Comparison of ENCODE assay signal across 28 cellular contexts in the genomic region with DNA sequence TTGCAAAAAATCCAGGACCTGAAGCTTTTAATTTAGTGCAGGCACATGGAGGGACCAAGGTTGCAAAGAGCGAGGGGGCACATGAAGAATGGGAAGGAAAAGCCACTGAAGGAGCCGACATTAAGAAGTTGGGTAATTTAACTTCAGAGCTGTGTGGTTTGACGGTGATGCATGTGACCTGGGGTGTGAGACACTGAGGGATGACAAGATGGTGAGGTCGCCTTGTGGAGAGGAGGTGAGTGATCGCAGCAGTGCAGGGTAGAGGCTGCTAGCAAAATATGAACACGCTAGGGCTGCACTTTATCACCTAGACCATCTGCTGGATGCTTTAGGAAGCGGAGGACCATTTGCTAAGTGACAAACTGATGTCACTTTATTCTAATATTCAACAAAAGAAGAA.
DNase-seq lines count a peak whose midpoint lies in the region; ATAC-seq and TF ChIP-seq lines count a peak whose summit lies in the region.
"Had no signal": no experiment of that assay in that cellular context is flagged by ENCODE, and none has a peak within 500 bp of the region (broad histone marks: within the 10 kb centered on the region; RNA-seq: fewer than 3 reads in every experiment).

No MANE protein-coding gene starts in this region.

- no peak overlapping the region for H3K27ac Mint-ChIP-seq in MCF 10A (ENCODE audit: low read depth, unreplicated experiment)
- H3K27ac Mint-ChIP-seq in activated naive CD4-positive, alpha-beta T cell treated with anti-CD3 and anti-CD28 coated beads, Interleukin-2, amount 50 U/mL, for 72 hours: no peak overlapping the region
- H3K27ac Mint-ChIP-seq: activated CD4-positive, alpha-beta T cell treated with anti-CD3 and anti-CD28 coated beads for 36 hours; activated naive CD8-positive, alpha-beta T cell treated with anti-CD3 and anti-CD28 coated beads, Interleukin-2, amount 10 ng/mL, durations not matched to agents 7 days and 5 days; natural killer cell treated with Interleukin-12 subunit alpha and Interleukin-12 subunit beta and Interleukin-15 and Interleukin-18, amount 100 ng/mL, for 72 hours; T-helper 17 cell had no signal

- CTCF ChIA-PET in mammary epithelial cell (lab: Charles Lee; ENCODE audit: low non-redundant PET): no interaction called here
- CTCF ChIA-PET in MCF 10A (lab: Yijun Ruan, JAX): no interaction called here

- H3K4me3 ChIP-seq in mammary epithelial cell (replicated peaks in 1 of 3; ENCODE audit: insufficient read depth in 1 of 3, low read depth in 2 of 3, low read length in 3 of 3): no peak overlapping the region
- H3K4me3 ChIP-seq: ascending aorta, BLaER1, esophagus squamous epithelium had no signal

- no peak overlapping the region for H3K4me3 Mint-ChIP-seq in MCF 10A (ENCODE audit: unreplicated experiment)
- H3K4me3 Mint-ChIP-seq: activated CD4-positive, alpha-beta T cell treated with anti-CD3 and anti-CD28 coated beads for 36 hours; activated naive CD8-positive, alpha-beta T cell treated with anti-CD3 and anti-CD28 coated beads, Interleukin-2, amount 10 ng/mL, durations not matched to agents 7 days and 5 days; natural killer cell treated with Interleukin-12 subunit alpha and Interleukin-12 subunit beta and Interleukin-15 and Interleukin-18, amount 100 ng/mL, for 72 hours; T-helper 17 cell had no signal

- H2AFZ ChIP-seq in mammary epithelial cell (ENCODE audit: low read depth, low read length): no peak overlapping the region

- H3K79me2 ChIP-seq in mammary epithelial cell (ENCODE audit: insufficient read depth, low read length): no peaks in the 10 kb centered on the region

- H3K4me1 ChIP-seq in mammary epithelial cell (ENCODE audit: insufficient read depth, low read length): peaks cover 37% of the 10 kb centered on the region
- H3K4me1 ChIP-seq: ascending aorta, BLaER1, Caco-2, esophagus squamous epithelium had no signal

- H3K9me3 Mint-ChIP-seq in MCF 10A (ENCODE audit: unreplicated experiment): no peaks in the 10 kb centered on the region
- no peaks in the 10 kb centered on the region for H3K9me3 Mint-ChIP-seq in activated naive CD4-positive, alpha-beta T cell treated with anti-CD3 and anti-CD28 coated beads, Interleukin-2, amount 50 U/mL, for 72 hours
- H3K9me3 Mint-ChIP-seq: activated naive CD8-positive, alpha-beta T cell treated with anti-CD3 and anti-CD28 coated beads, Interleukin-2, amount 10 ng/mL, durations not matched to agents 7 days and 5 days had no signal

- no peak overlapping the region for H3K27ac ChIP-seq in mammary epithelial cell (ENCODE audit: insufficient read depth, low read depth, low read length)
- H3K27ac ChIP-seq: ascending aorta, BLaER1, esophagus squamous epithelium had no signal

- no peaks in the 10 kb centered on the region for H4K20me1 ChIP-seq in mammary epithelial cell (ENCODE audit: insufficient read depth, low read length)
- H4K20me1 ChIP-seq: BLaER1 had no signal

- no peaks in the 10 kb centered on the region for H3K27me3 ChIP-seq in mammary epithelial cell (ENCODE audit: insufficient read depth, low read length)
- H3K27me3 ChIP-seq: ascending aorta, BLaER1, esophagus squamous epithelium had no signal

- dilution Hi-C loops in mammary epithelial cell (cut with HindIII; ENCODE audit: low sequenced_read_pairs): no loop called here

- POLR2A ChIA-PET in MCF 10A (lab: Yijun Ruan, JAX): no interaction called here

- in situ Hi-C loops in mammary epithelial cell (cut with MboI; ENCODE audit: low sequenced_read_pairs in 2 of 2): no loop called here

- H3K9ac ChIP-seq in mammary epithelial cell (ENCODE audit: insufficient read depth, low read length): no peak overlapping the region
- H3K9ac ChIP-seq: BLaER1, SK-N-SH had no signal

- no peak for TF ChIP-seq CTCF in mammary epithelial cell (conservative IDR thresholded peaks at IDR 0.05 in 1 of 2, IDR thresholded peaks at IDR 0.05 in 1 of 2; ENCODE audit: extremely low read depth in 1 of 2, insufficient read depth in 1 of 2, low read depth in 1 of 2, low read length in 2 of 2)
- TF ChIP-seq CTCF in MCF 10A (IDR thresholded peaks at IDR 0.05; ENCODE audit: unreplicated experiment): no peak

- BruUV-seq in mammary epithelial cell (replicated peaks; lab: Mats Ljungman, UMichigan) (no TSS peak), MCF 10A (replicated peaks; lab: Mats Ljungman, UMichigan) (no TSS peak)

- ATAC-seq in GM21825 (IDR thresholded peaks at IDR 0.05; ENCODE audit: unreplicated experiment): no peak
- ATAC-seq in activated naive CD4-positive, alpha-beta T cell treated with anti-CD3 and anti-CD28 coated beads, Interleukin-2, amount 50 U/mL, for 72 hours: no peak
- ATAC-seq: activated CD4-positive, alpha-beta T cell treated with anti-CD3 and anti-CD28 coated beads for 36 hours; HCT116; left ventricle myocardium superior; natural killer cell treated with Interleukin-12 subunit alpha and Interleukin-12 subunit beta and Interleukin-15 and Interleukin-18, amount 100 ng/mL, for 72 hours; stimulated activated naive CD8-positive, alpha-beta T cell treated with anti-CD3 and anti-CD28 coated beads, Interleukin-15, Interleukin-2, amounts not matched to agents 100 U/mL and 50 U/mL, for 24 hours; T-helper 17 cell had no signal

- H3K36me3 ChIP-seq in mammary epithelial cell (ENCODE audit: insufficient read depth, low read length): no peaks in the 10 kb centered on the region
- H3K36me3 ChIP-seq: ascending aorta, BLaER1, esophagus squamous epithelium had no signal

- H3K27me3 Mint-ChIP-seq in MCF 10A (ENCODE audit: insufficient read depth, unreplicated experiment): no peaks in the 10 kb centered on the region
- H3K27me3 Mint-ChIP-seq: activated CD4-positive, alpha-beta T cell treated with anti-CD3 and anti-CD28 coated beads for 36 hours; natural killer cell treated with Interleukin-12 subunit alpha and Interleukin-12 subunit beta and Interleukin-15 and Interleukin-18, amount 100 ng/mL, for 72 hours had no signal

- DNase-seq in mammary epithelial cell: peak; percentile 23
- no peak for DNase-seq in MCF 10A (ENCODE audit: unreplicated experiment)
- DNase-seq in astrocyte of the hippocampus (ENCODE audit: low read depth, low spot score): peak; percentile 34
- peak; percentile 68 for DNase-seq in islet precursor cell
- DNase-seq in NCI-H226: no peak
- DNase-seq in activated naive CD4-positive, alpha-beta T cell treated with anti-CD3 and anti-CD28 coated beads, Interleukin-2, amount 50 U/mL, for 72 hours (ENCODE audit: low spot score in 2 of 2): no peak
- DNase-seq: ACHN; activated CD4-positive, alpha-beta T cell treated with anti-CD3 and anti-CD28 coated beads for 36 hours; activated effector memory CD4-positive, alpha-beta T cell treated with anti-CD3 and anti-CD28 coated beads, Interleukin-2, amount 50 U/mL, for 16 hours; activated naive CD8-positive, alpha-beta T cell treated with anti-CD3 and anti-CD28 coated beads, Interleukin-2, amount 10 ng/mL, durations not matched to agents 7 days and 5 days; activated T-cell treated with anti-CD3 and anti-CD28 coated beads for 4 hours; Caco-2; central memory CD4-positive, alpha-beta T cell; esophagus squamous epithelium; GF-D8; hippocampal formation; Kasumi-1; left ventricle myocardium superior; NCI-H187 treated with DMSO at 0.1 percent for 48 hours; NCI-H774; SK-N-SH; stimulated activated naive CD8-positive, alpha-beta T cell treated with anti-CD3 and anti-CD28 coated beads, Interleukin-15, Interleukin-2, amounts not matched to agents 100 U/mL and 50 U/mL, for 24 hours; T-helper 17 cell had no signal

- H3K9me3 ChIP-seq in mammary epithelial cell (replicated peaks; ENCODE audit: insufficient read depth, low read length): no peaks in the 10 kb centered on the region
- H3K9me3 ChIP-seq: ascending aorta, BLaER1, Caco-2, esophagus squamous epithelium, SK-N-SH had no signal

- 75% methylated on average over 7 of the region's 7 CpGs for WGBS in mammary epithelial cell (ENCODE audit: low coverage, missing lambda C conversion rate)

- H3K36me3 Mint-ChIP-seq in MCF 10A (ENCODE audit: insufficient read depth, unreplicated experiment): no peaks in the 10 kb centered on the region
- no peaks in the 10 kb centered on the region for H3K36me3 Mint-ChIP-seq in activated naive CD4-positive, alpha-beta T cell treated with anti-CD3 and anti-CD28 coated beads, Interleukin-2, amount 50 U/mL, for 72 hours
- H3K36me3 Mint-ChIP-seq: activated naive CD8-positive, alpha-beta T cell treated with anti-CD3 and anti-CD28 coated beads, Interleukin-2, amount 10 ng/mL, durations not matched to agents 7 days and 5 days; natural killer cell treated with Interleukin-12 subunit alpha and Interleukin-12 subunit beta and Interleukin-15 and Interleukin-18, amount 100 ng/mL, for 72 hours had no signal

- no peak overlapping the region for H3K4me2 ChIP-seq in mammary epithelial cell (ENCODE audit: insufficient read depth, low read depth, low read length)
- H3K4me2 ChIP-seq: BLaER1, SK-N-SH had no signal

- intact Hi-C loops in mammary epithelial cell (cut with micrococcal nuclease): no loop called here
- intact Hi-C loops in MCF 10A (cut with micrococcal nuclease): no loop called here

- peaks cover 20% of the 10 kb centered on the region for H3K4me1 Mint-ChIP-seq in MCF 10A (ENCODE audit: insufficient read depth, unreplicated experiment)
- H3K4me1 Mint-ChIP-seq: activated CD4-positive, alpha-beta T cell treated with anti-CD3 and anti-CD28 coated beads for 36 hours; activated naive CD8-positive, alpha-beta T cell treated with anti-CD3 and anti-CD28 coated beads, Interleukin-2, amount 10 ng/mL, durations not matched to agents 7 days and 5 days; T-helper 17 cell had no signal

Comparison
In these comparisons a context has a peak if more than half of its experiments do, and no peak if none do; other contexts are left out.
1. DNase-seq: peak in mammary epithelial cell (single experiment), astrocyte of the hippocampus (single experiment) and islet precursor cell (single experiment); none in MCF 10A (single experiment), NCI-H226 (single experiment) and activated naive CD4-positive, alpha-beta T cell treated with anti-CD3 and anti-CD28 coated beads, Interleukin-2, amount 50 U/mL, for 72 hours (0 of 2).